In the genomic region with DNA sequence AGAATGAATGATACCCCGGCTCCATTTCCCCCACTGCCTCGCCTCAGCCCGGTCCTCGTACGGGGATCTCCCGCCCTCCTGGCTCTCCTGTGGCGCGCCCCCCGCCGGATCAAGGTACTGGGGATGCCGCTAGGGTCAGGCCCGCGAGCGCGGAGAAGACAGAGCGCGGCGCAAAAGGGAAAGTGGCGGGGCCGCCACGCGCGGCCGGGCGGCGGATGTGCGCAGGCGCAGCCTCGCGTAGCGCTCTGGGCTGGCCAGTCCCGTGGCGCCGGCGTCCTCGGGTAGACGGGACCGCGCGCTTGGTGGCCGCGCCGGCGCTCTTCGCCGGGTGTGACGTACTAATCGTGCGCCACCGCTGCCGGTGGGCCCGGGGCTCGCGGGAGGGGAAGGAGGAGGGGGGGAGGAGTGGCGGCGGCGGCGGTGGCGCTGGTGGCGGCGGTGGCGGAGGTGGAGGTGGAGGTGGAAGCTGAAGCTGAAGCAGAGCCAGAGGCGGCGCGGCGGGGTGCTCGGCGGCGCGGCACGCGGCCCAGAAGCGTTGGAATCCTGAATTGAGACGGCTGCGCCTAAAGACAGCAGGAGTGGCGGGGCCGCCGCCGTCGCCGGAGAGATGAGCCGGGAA, we compare ENCODE assay signal across 8 cellular contexts. TPM values are rescaled to one million over a fixed set of nuclear protein-coding genes. Genes with fewer than 3 reads are reported as not detected.
DNase-seq lines count a peak whose midpoint lies in the region; ATAC-seq and TF ChIP-seq lines count a peak whose summit lies in the region.

A gene (plus strand): TSS at position 331 of the 619 bp plus-strand sequence. CDS start 1,158 bp downstream, outside the sequence.

- TF ChIP-seq EP300 in esophagus muscularis mucosa (IDR thresholded peaks at IDR 0.05), result no peak

- H3K27ac ChIP-seq in CD8-positive, alpha-beta memory T cell (ENCODE audit: low read depth, low read length), result peak within 1 kb of the TSS; percentile 94
- peak within 1 kb of the TSS; percentile 89 to 99 (median 93) for H3K27ac ChIP-seq in Peyer's patch
- peak within 1 kb of the TSS; percentile 89 to 99 (median 93) for H3K27ac ChIP-seq in esophagus muscularis mucosa (replicated peaks in 1 of 4)
- H3K27ac ChIP-seq in muscle layer of duodenum (ENCODE audit: low read length), result peak within 1 kb of the TSS; percentile 97

- peak within 1 kb of the TSS; percentile 91 to 99 (median 98) for H3K27ac Mint-ChIP-seq in CD8-positive, alpha-beta memory T cell
- peak within 1 kb of the TSS; percentile 93 for H3K27ac Mint-ChIP-seq in activated T-cell treated with anti-CD3 and anti-CD28 coated beads, Interleukin-2, amount 50 U/mL, for 72 hours

- H3K4me3 Mint-ChIP-seq in CD8-positive, alpha-beta memory T cell, result peak within 1 kb of the TSS; percentile 88 to 97 (median 89)
- peak within 1 kb of the TSS; percentile 92 to 97 for H3K4me3 Mint-ChIP-seq in activated T-cell treated with anti-CD3 and anti-CD28 coated beads, Interleukin-2, amount 50 U/mL, for 72 hours

- peaks cover 0 to 41% (median 3%) of the 10 kb centered on the region in 3 donors for H3K36me3 Mint-ChIP-seq in CD8-positive, alpha-beta memory T cell
- H3K36me3 Mint-ChIP-seq in activated T-cell treated with anti-CD3 and anti-CD28 coated beads, Interleukin-2, amount 50 U/mL, for 72 hours (ENCODE audit: insufficient read depth in 2 of 2), result peaks cover 5% of the 10 kb centered on the region in 2 donors

- H3K9me3 Mint-ChIP-seq in CD8-positive, alpha-beta memory T cell, result peaks cover 0 to 2% (median 0%) of the 10 kb centered on the region in 5 donors
- no peaks in the 10 kb centered on the region for H3K9me3 Mint-ChIP-seq in activated T-cell treated with anti-CD3 and anti-CD28 coated beads, Interleukin-2, amount 50 U/mL, for 72 hours

- intact Hi-C loops in esophagus muscularis mucosa (cut with DNase I), result loop anchor here (2.0 kb wide), 1 partner anchor 207 kb away; a partner anchor contains a TSS

- peaks cover 0 to 4% of the 10 kb centered on the region in 2 donors for H3K27me3 Mint-ChIP-seq in CD8-positive, alpha-beta memory T cell
- no peaks in the 10 kb centered on the region for H3K27me3 Mint-ChIP-seq in activated T-cell treated with anti-CD3 and anti-CD28 coated beads, Interleukin-2, amount 50 U/mL, for 72 hours (ENCODE audit: low read depth)

- no peaks in the 10 kb centered on the region for H3K27me3 ChIP-seq in CD8-positive, alpha-beta memory T cell (ENCODE audit: insufficient read depth, low read length, poor library complexity, severe bottlenecking)
- H3K27me3 ChIP-seq in Peyer's patch (no peaks in the 10 kb centered on the region), esophagus muscularis mucosa (no peaks in the 10 kb centered on the region), muscle layer of duodenum (ENCODE audit: low read depth, low read length) (no peaks in the 10 kb centered on the region)

- peaks cover 37% of the 10 kb centered on the region for H3K4me1 ChIP-seq in CD8-positive, alpha-beta memory T cell (ENCODE audit: insufficient read depth, low read length)
- H3K4me1 ChIP-seq in Peyer's patch (peaks cover 9 to 66% (median 32%) of the 10 kb centered on the region in 4 donors), esophagus muscularis mucosa (peaks cover 61 to 80% (median 70%) of the 10 kb centered on the region in 4 donors), muscle layer of duodenum (ENCODE audit: control insufficient read depth in 1 of 2, insufficient read depth in 2 of 2, low read length in 2 of 2) (peaks cover 41 to 66% of the 10 kb centered on the region in 2 donors)

- no peaks in the 10 kb centered on the region for H3K9me3 ChIP-seq in CD8-positive, alpha-beta memory T cell (ENCODE audit: low read length)
- peaks cover 0 to 4% (median 0%) of the 10 kb centered on the region in 4 donors for H3K9me3 ChIP-seq in Peyer's patch
- H3K9me3 ChIP-seq in esophagus muscularis mucosa, result no peaks in the 10 kb centered on the region
- no peaks in the 10 kb centered on the region for H3K9me3 ChIP-seq in muscle layer of duodenum (ENCODE audit: control insufficient read depth in 1 of 2, low read length in 2 of 2)

- peak; percentile 49 for ATAC-seq in GM19467 (IDR thresholded peaks at IDR 0.05; ENCODE audit: unreplicated experiment)
- peak; percentile 89 for ATAC-seq in activated T-cell treated with anti-CD3 and anti-CD28 coated beads, Interleukin-2, amount 50 U/mL, for 72 hours (replicated peaks in 1 of 2)

- CTCF ChIA-PET in CD8-positive, alpha-beta memory T cell (lab: Charles Lee), result interaction anchor here (0.6 to 3.9 kb wide), 34 partner anchors 9 to 329 kb away, joined by 3 to 75 read pairs (median 6); a partner anchor contains a TSS

- peaks cover 20 to 33% (median 22%) of the 10 kb centered on the region in 3 donors for H3K4me1 Mint-ChIP-seq in CD8-positive, alpha-beta memory T cell
- peaks cover 58% of the 10 kb centered on the region for H3K4me1 Mint-ChIP-seq in activated T-cell treated with anti-CD3 and anti-CD28 coated beads, Interleukin-2, amount 50 U/mL, for 72 hours (ENCODE audit: low read depth)

- peak within 1 kb of the TSS; percentile 95 for H3K4me3 ChIP-seq in CD8-positive, alpha-beta memory T cell (ENCODE audit: low read length)
- H3K4me3 ChIP-seq in Peyer's patch (peak within 1 kb of the TSS; percentile 71 to 99 (median 90)), esophagus muscularis mucosa (peak within 1 kb of the TSS; percentile 74 to 96 (median 88)), muscle layer of duodenum (ENCODE audit: low read depth in 1 of 2, low read length in 2 of 2) (peak within 1 kb of the TSS; percentile 90 to 96)

- TF ChIP-seq POLR2A in Peyer's patch (IDR thresholded peaks at IDR 0.05) (peak; percentile 39 to 42), esophagus muscularis mucosa (IDR thresholded peaks at IDR 0.05; ENCODE audit: low read depth) (peak; percentile 74)

- peak in 3 of 6 experiments; percentile 6 to 27 (median 18) for TF ChIP-seq CTCF in Peyer's patch (IDR thresholded peaks at IDR 0.05)
- peak in 1 of 3 experiments; percentile 29 for TF ChIP-seq CTCF in esophagus muscularis mucosa (IDR thresholded peaks at IDR 0.05)

- WGBS in esophagus muscularis mucosa, result 0% methylated on average over 26 of the region's 82 CpGs

- POLR2A ChIA-PET in CD8-positive, alpha-beta memory T cell (lab: Charles Lee), result interaction anchor here (0.8 to 2.4 kb wide), 12 partner anchors 10 to 225 kb away, joined by 4 to 13 read pairs (median 7); a partner anchor contains a TSS

- peaks cover 21% of the 10 kb centered on the region for H3K36me3 ChIP-seq in CD8-positive, alpha-beta memory T cell (ENCODE audit: insufficient read depth, low read length)
- H3K36me3 ChIP-seq in Peyer's patch (peaks cover 0 to 35% (median 0%) of the 10 kb centered on the region in 3 donors), esophagus muscularis mucosa (peaks cover 27 to 39% (median 38%) of the 10 kb centered on the region in 4 donors), muscle layer of duodenum (ENCODE audit: control insufficient read depth in 1 of 2, insufficient read depth in 2 of 2, low read length in 2 of 2) (peaks cover 27 to 31% of the 10 kb centered on the region in 2 donors)

- peak; percentile 88 to 94 (median 91) for DNase-seq in CD8-positive, alpha-beta memory T cell
- DNase-seq in HT1080 (ENCODE audit: low read depth), result peak; percentile 79
- peak; percentile 89 to 96 (median 93) for DNase-seq in Peyer's patch
- DNase-seq in activated T-cell treated with anti-CD3 and anti-CD28 coated beads, Interleukin-2, amount 50 U/mL, for 72 hours, result peak; percentile 93 to 95
- DNase-seq in esophagus muscularis mucosa (ENCODE audit: extremely low spot score), result peak; percentile 95
- peak; percentile 76 to 79 for DNase-seq in stimulated activated CD8-positive, alpha-beta memory T cell treated with anti-CD3 and anti-CD28 coated beads, Interleukin-7, amount 100 ng/mL, for 1 hour (ENCODE audit: low read depth in 2 of 2)

RNA-seq across cellular contexts. Expression of the gene that starts here (rescaled TPM):
- 100 to 1,000 TPM; 111 to 121 TPM for total RNA-seq in CD8-positive, alpha-beta memory T cell
- polyA plus RNA-seq in CD8-positive, alpha-beta memory T cell, result 12.0 TPM
- total RNA-seq in HT1080 (2014; rRNA removed; shearing (Covaris generic)), result 138 and 141 TPM in 2 replicates
- 93.8 and 99.6 TPM in 2 replicates for polyA plus RNA-seq in HT1080 (2015; cell fraction: cytosol; rRNA removed)
- polyA plus RNA-seq in HT1080 (2015; cell fraction: nucleus; rRNA removed), result 66.7 and 75.5 TPM in 2 replicates
- total RNA-seq in Peyer's patch (10 to 100 TPM; 31.4 to 47.7 (median 43.7) TPM), esophagus muscularis mucosa (10 to 100 TPM; 54.0 to 79.1 (median 72.4) TPM)
- 10 to 100 TPM; 41.8 to 55.3 TPM for total RNA-seq in activated T-cell treated with anti-CD3 and anti-CD28 coated beads, Interleukin-2, amount 50 U/mL, for 72 hours

Comparison
In these comparisons a context has a peak if more than half of its experiments do, and no peak if none do; other contexts are left out.
1. Peak in every context shown above with its lines: DNase-seq, ATAC-seq, H3K4me3 ChIP-seq and H3K27ac ChIP-seq.